In genomic region chr1:47742890-47743760, GRCh38 we compare ENCODE assay signal across 20 cellular contexts.
"Had no signal": no experiment of that assay in that cellular context is flagged by ENCODE, and none has a peak within 500 bp of the region (broad histone marks: within the 10 kb centered on the region; RNA-seq: fewer than 3 reads in every experiment).

No MANE protein-coding gene starts in this region.

- H3K4me3 Mint-ChIP-seq: memory B cell; natural killer cell; stimulated activated naive CD8-positive, alpha-beta T cell treated with anti-CD3 and anti-CD28 coated beads, Interleukin-15, amount 100 ng/mL, for 72 hours had no signal

- H3K9me3 ChIP-seq: ovary, right lobe of liver, suprapubic skin, transverse colon had no signal

- H3K4me3 ChIP-seq: dorsolateral prefrontal cortex, lung, ovary, right lobe of liver, suprapubic skin, transverse colon had no signal

- FAIRE-seq: colon, frontal cortex, kidney, small intestine had no signal

- H3K4me1 Mint-ChIP-seq: memory B cell; stimulated activated naive CD8-positive, alpha-beta T cell treated with anti-CD3 and anti-CD28 coated beads, Interleukin-15, amount 100 ng/mL, for 72 hours had no signal

- H3K27ac Mint-ChIP-seq: memory B cell, natural killer cell had no signal

- H3K27me3 ChIP-seq: ovary, right lobe of liver, transverse colon had no signal

- ATAC-seq: left lobe of liver; stimulated activated naive CD8-positive, alpha-beta T cell treated with anti-CD3 and anti-CD28 coated beads, Interleukin-15, amount 100 ng/mL, for 72 hours had no signal

- H3K27ac ChIP-seq: dorsolateral prefrontal cortex, ovary, right lobe of liver, suprapubic skin, transverse colon had no signal

- H3K4me1 ChIP-seq: right lobe of liver, transverse colon had no signal

- DNase-seq: dorsolateral prefrontal cortex; effector CD4-positive, alpha-beta T cell; kidney; natural killer cell; occipital lobe; ovary; posterior cingulate gyrus; right lobe of liver; small intestine; stimulated activated CD4-positive, alpha-beta T cell treated with anti-CD3 and anti-CD28 coated beads, Interleukin-15, amount 100 ng/mL, for 24 hours; stimulated activated CD4-positive, alpha-beta T cell treated with anti-CD3 and anti-CD28 coated beads, Interleukin-2, amount 100 ng/mL, for 48 hours; stimulated activated naive CD4-positive, alpha-beta T cell; stimulated activated naive CD8-positive, alpha-beta T cell treated with anti-CD3 and anti-CD28 coated beads, Interleukin-15, amount 100 ng/mL, for 72 hours; transverse colon had no signal

- H3K36me3 ChIP-seq: ovary, right lobe of liver, suprapubic skin, transverse colon had no signal
